Comparison of ENCODE assay signal across 13 cellular contexts in the genomic region with DNA sequence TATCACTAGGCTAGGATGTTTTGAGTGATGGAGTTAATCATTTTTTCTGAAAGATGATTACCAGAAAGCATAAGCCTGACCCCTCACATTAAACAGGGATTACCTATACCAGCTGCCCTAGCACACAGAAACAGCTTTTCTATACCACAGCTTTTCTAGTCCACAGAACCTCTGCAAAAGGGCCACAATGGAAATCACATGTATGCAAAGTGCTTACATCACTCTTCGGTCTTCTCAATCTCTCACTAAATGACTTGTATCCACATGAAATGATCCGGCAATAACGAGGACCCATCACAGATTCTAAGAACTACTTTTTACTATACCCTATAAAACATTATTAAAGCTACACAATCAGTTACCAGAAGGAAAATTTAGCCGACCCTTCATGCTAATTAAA.
"Had no signal": no experiment of that assay in that cellular context is flagged by ENCODE, and none has a peak within 500 bp of the region (broad histone marks: within the 10 kb centered on the region; RNA-seq: fewer than 3 reads in every experiment).

No MANE protein-coding gene starts in this region.

- H3K9me3 Mint-ChIP-seq: activated naive CD8-positive, alpha-beta T cell treated with anti-CD3 and anti-CD28 coated beads, Interleukin-2, amount 50 U/mL, for 24 hours; mesothelial cell of epicardium had no signal

- H3K9me3 ChIP-seq: ascending aorta, colonic mucosa, heart right ventricle, left ventricle myocardium inferior, thyroid gland, uterus had no signal

- H3K4me3 ChIP-seq: ascending aorta, colonic mucosa, heart right ventricle, thyroid gland, uterus had no signal

- DNase-seq: activated CD4-positive, alpha-beta T cell treated with anti-CD3 and anti-CD28 coated beads for 48 hours; activated gamma-delta T cell; activated naive CD8-positive, alpha-beta T cell treated with anti-CD3 and anti-CD28 coated beads, Interleukin-2, amount 50 U/mL, for 24 hours; colonic mucosa; effector CD4-positive, alpha-beta T cell; heart right ventricle; left ventricle myocardium inferior; posterior cingulate gyrus; stimulated activated CD4-positive, alpha-beta T cell treated with anti-CD3 and anti-CD28 coated beads, Interleukin-4, amount 100 ng/mL, for 4 hours; thyroid gland; uterus had no signal

- ATAC-seq: activated naive CD8-positive, alpha-beta T cell treated with anti-CD3 and anti-CD28 coated beads, Interleukin-2, amount 50 U/mL, for 24 hours; heart right ventricle had no signal

- H3K4me1 ChIP-seq: colonic mucosa, uterus had no signal

- H3K36me3 ChIP-seq: uterus had no signal

- H3K27ac Mint-ChIP-seq: activated naive CD8-positive, alpha-beta T cell treated with anti-CD3 and anti-CD28 coated beads, Interleukin-2, amount 50 U/mL, for 24 hours; mesothelial cell of epicardium had no signal

- H3K27me3 ChIP-seq: ascending aorta, colonic mucosa, heart right ventricle, thyroid gland, uterus had no signal

- H3K27ac ChIP-seq: ascending aorta, colonic mucosa, heart right ventricle, left ventricle myocardium inferior, thyroid gland, uterus had no signal
